Comparison of ENCODE assay signal across 8 cellular contexts in the genomic region with DNA sequence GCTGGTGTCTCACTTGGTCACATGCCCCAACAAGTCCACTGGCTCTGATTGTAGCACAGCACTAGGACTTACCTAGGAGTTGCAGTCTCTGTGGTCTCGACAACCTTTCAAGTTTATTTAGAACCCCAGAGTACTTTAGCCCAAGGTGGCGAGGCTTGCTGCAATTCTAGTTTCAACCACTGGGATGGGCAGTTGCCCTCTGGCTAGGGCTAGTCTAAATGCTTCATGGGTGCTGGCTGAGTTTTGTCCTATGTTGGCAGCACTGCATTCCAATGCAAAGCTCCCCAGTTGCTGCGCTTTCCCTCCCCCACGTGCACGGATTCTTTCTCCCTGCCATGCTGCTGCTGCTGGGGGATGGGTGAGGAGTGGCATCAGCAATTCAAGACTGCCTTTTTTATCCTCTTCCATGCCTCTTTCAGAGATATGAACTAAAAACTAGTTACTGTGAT.
DNase-seq lines count a peak whose midpoint lies in the region; ATAC-seq, FAIRE-seq and TF ChIP-seq lines count a peak whose summit lies in the region.

No MANE protein-coding gene starts in this region.

- H3K36me3 Mint-ChIP-seq in Caco-2 (ENCODE audit: insufficient read depth, unreplicated experiment) = peaks cover 6% of the 10 kb centered on the region
- H3K36me3 Mint-ChIP-seq in activated naive CD8-positive, alpha-beta T cell treated with anti-CD3 and anti-CD28 coated beads for 36 hours = peaks cover 20% of the 10 kb centered on the region

- TF ChIP-seq EP300 in HepG2 (IDR thresholded peaks at IDR 0.05; ENCODE audit: low read depth in 2 of 2, low read length in 2 of 2) (no peak), HepG2 (CRISPR knock-in tag; IDR thresholded peaks at IDR 0.05; ENCODE audit: borderline replicate concordance) (no peak)

- no peaks in the 10 kb centered on the region for H4K20me1 ChIP-seq in HepG2 (ENCODE audit: insufficient read depth, low read length)

- no peaks in the 10 kb centered on the region for H3K79me2 ChIP-seq in HepG2 (ENCODE audit: insufficient read depth, low read length)

- intact Hi-C loops in Caco-2 (cut with micrococcal nuclease; ENCODE audit: unreplicated experiment) (loop anchor here (5.0 kb wide), 1 partner anchor 232 kb away; a partner anchor contains a TSS), HepG2 (cut with micrococcal nuclease; ENCODE audit: unreplicated experiment) (no loop called here), tibial artery (cut with DNase I; ENCODE audit: low total_unique reads) (no loop called here)

- CTCF ChIA-PET in Caco-2 (lab: Charles Lee) = no interaction called here
- CTCF ChIA-PET in HepG2 (lab: Yijun Ruan, JAX; ENCODE audit: low intra/inter-chr PET ratio, low total read pairs) = no interaction called here

- no peak overlapping the region for H3K9ac ChIP-seq in HepG2 (ENCODE audit: insufficient read depth, low read depth, low read length)

- in situ Hi-C loops in HepG2 (cut with HindIII; ENCODE audit: extremely low pct_ligation_motif_present, low pct_unique_long_range_greater_than_20kb) = no loop called here

- TF ChIP-seq POLR2A in HepG2 (IDR thresholded peaks at IDR 0.05; ENCODE audit: insufficient read depth in 1 of 2, low read depth in 2 of 2, low read length in 2 of 2) = no peak

- ATAC-seq in HepG2 = peak; percentile 91
- no peak for ATAC-seq in HG03342 (IDR thresholded peaks at IDR 0.05; ENCODE audit: unreplicated experiment)

- FAIRE-seq in HepG2 (lab: Jason Lieb, UNC) = no peak

- H3K9me3 ChIP-seq in Caco-2 (no peaks in the 10 kb centered on the region), HepG2 (ENCODE audit: low read length) (no peaks in the 10 kb centered on the region), tibial artery (no peaks in the 10 kb centered on the region)

- peak in 1 of 2 experiments; percentile 28 for DNase-seq in Caco-2
- peak; percentile 69 for DNase-seq in HPDE6-E6E7 (ENCODE audit: extremely low spot score)
- peak; percentile 10 for DNase-seq in activated naive CD8-positive, alpha-beta T cell treated with anti-CD3 and anti-CD28 coated beads for 36 hours
- DNase-seq in HepG2 (ENCODE audit: low spot score) = peak; percentile 15
- no peak for DNase-seq in tibial artery
- DNase-seq in T-helper 9 cell = no peak
- DNase-seq in globus pallidus (ENCODE audit: low spot score) = no peak

- no peak overlapping the region for H3K4me3 ChIP-seq in Caco-2 (ENCODE audit: low read depth, low read length)
- no peak overlapping the region for H3K4me3 ChIP-seq in HepG2 (replicated peaks in 1 of 3; ENCODE audit: insufficient read depth in 1 of 3, low read depth in 2 of 3, low read length in 3 of 3)
- H3K4me3 ChIP-seq in tibial artery = no peak overlapping the region

- H3K27ac ChIP-seq in HepG2 (ENCODE audit: extremely low read length, insufficient read depth, low read length) = no peak overlapping the region
- H3K27ac ChIP-seq in tibial artery = no peak overlapping the region

- no peaks in the 10 kb centered on the region for H3K27me3 ChIP-seq in Caco-2 (replicated peaks; ENCODE audit: control insufficient read depth, insufficient read depth, low read length)
- H3K27me3 ChIP-seq in HepG2 (ENCODE audit: control insufficient read depth in 1 of 2, insufficient read depth in 2 of 2, low read length in 2 of 2) = no peaks in the 10 kb centered on the region
- no peaks in the 10 kb centered on the region for H3K27me3 ChIP-seq in tibial artery

- no peak overlapping the region for H2AFZ ChIP-seq in HepG2 (ENCODE audit: low read length)

- H3K9me3 Mint-ChIP-seq in Caco-2 (ENCODE audit: unreplicated experiment) = no peaks in the 10 kb centered on the region
- H3K9me3 Mint-ChIP-seq in activated naive CD8-positive, alpha-beta T cell treated with anti-CD3 and anti-CD28 coated beads for 36 hours = no peaks in the 10 kb centered on the region

- POLR2A ChIA-PET in Caco-2 (lab: Charles Lee) = no interaction called here
- POLR2A ChIA-PET in HepG2 (lab: Yijun Ruan, JAX) = no interaction called here

- peak overlapping the region; percentile 64 for H3K27ac Mint-ChIP-seq in Caco-2 (ENCODE audit: unreplicated experiment)
- H3K27ac Mint-ChIP-seq in activated naive CD8-positive, alpha-beta T cell treated with anti-CD3 and anti-CD28 coated beads for 36 hours = no peak overlapping the region

- TF ChIP-seq CTCF in Caco-2 (IDR thresholded peaks at IDR 0.05; ENCODE audit: insufficient read depth in 1 of 2, low read depth in 1 of 2, low read length in 1 of 2, severe bottlenecking in 1 of 2, unreplicated experiment in 1 of 2) = peak; percentile 46 to 53
- TF ChIP-seq CTCF in HepG2 (CRISPR knock-in tag; IDR thresholded peaks at IDR 0.05) = 0 out of 2 replicates have a peak, but pooled peaks have one; percentile 19
- TF ChIP-seq CTCF in tibial artery (IDR thresholded peaks at IDR 0.05) = peak in 1 of 2 experiments; percentile 9

- no peak for TF ChIP-seq RAD21 in HepG2 (CRISPR knock-in tag; IDR thresholded peaks at IDR 0.05)

- H3K4me1 ChIP-seq in Caco-2 = no peaks in the 10 kb centered on the region
- peaks cover 12% of the 10 kb centered on the region for H3K4me1 ChIP-seq in HepG2 (ENCODE audit: insufficient read depth, low read length)
- peaks cover 0 to 18% (median 4%) of the 10 kb centered on the region in 4 donors for H3K4me1 ChIP-seq in tibial artery

- WGBS in HepG2 (ENCODE audit: low lambda C conversion rate) = 77% methylated on average over 3 of the region's 5 CpGs

- no peaks in the 10 kb centered on the region for H3K27me3 Mint-ChIP-seq in Caco-2 (ENCODE audit: insufficient read depth, unreplicated experiment)
- no peaks in the 10 kb centered on the region for H3K27me3 Mint-ChIP-seq in activated naive CD8-positive, alpha-beta T cell treated with anti-CD3 and anti-CD28 coated beads for 36 hours

- no peaks in the 10 kb centered on the region for H3K4me1 Mint-ChIP-seq in Caco-2 (ENCODE audit: low read depth, unreplicated experiment)
- H3K4me1 Mint-ChIP-seq in activated naive CD8-positive, alpha-beta T cell treated with anti-CD3 and anti-CD28 coated beads for 36 hours = no peaks in the 10 kb centered on the region

- H3K4me3 Mint-ChIP-seq in Caco-2 (ENCODE audit: unreplicated experiment) = no peak overlapping the region
- H3K4me3 Mint-ChIP-seq in activated naive CD8-positive, alpha-beta T cell treated with anti-CD3 and anti-CD28 coated beads for 36 hours = no peak overlapping the region

- H3K4me2 ChIP-seq in HepG2 (ENCODE audit: low read depth, low read length) = no peak overlapping the region

- H3K36me3 ChIP-seq in Caco-2 (ENCODE audit: control insufficient read depth, insufficient read depth, low read length) = no peaks in the 10 kb centered on the region
- no peaks in the 10 kb centered on the region for H3K36me3 ChIP-seq in HepG2 (replicated peaks in 1 of 2; ENCODE audit: control insufficient read depth in 1 of 2, insufficient read depth in 2 of 2, low read length in 2 of 2)
- H3K36me3 ChIP-seq in tibial artery = peaks cover 14 to 26% (median 23%) of the 10 kb centered on the region in 3 donors

- BruUV-seq in Caco-2 (replicated peaks; lab: Mats Ljungman, UMichigan) = no TSS peak
- BruUV-seq in HepG2 (replicated peaks; lab: Mats Ljungman, UMichigan) = no TSS peak

TF ChIP-seq in HepG2, 621 proteins besides CTCF, POLR2A, EP300 and RAD21:
- peak; percentile 28 for TF ChIP-seq XRCC5 (optimal IDR thresholded peaks at IDR 0.05; ENCODE audit: low read length)
- TF ChIP-seq MTF2 (CRISPR knock-in tag; IDR thresholded peaks at IDR 0.05; ENCODE audit: borderline replicate concordance) = no peak
- TF ChIP-seq STAG1 (CRISPR knock-in tag; IDR thresholded peaks at IDR 0.05) = peak; percentile 34; the same call in 1 of the 2 replicates
- TF ChIP-seq, protein P1, sequence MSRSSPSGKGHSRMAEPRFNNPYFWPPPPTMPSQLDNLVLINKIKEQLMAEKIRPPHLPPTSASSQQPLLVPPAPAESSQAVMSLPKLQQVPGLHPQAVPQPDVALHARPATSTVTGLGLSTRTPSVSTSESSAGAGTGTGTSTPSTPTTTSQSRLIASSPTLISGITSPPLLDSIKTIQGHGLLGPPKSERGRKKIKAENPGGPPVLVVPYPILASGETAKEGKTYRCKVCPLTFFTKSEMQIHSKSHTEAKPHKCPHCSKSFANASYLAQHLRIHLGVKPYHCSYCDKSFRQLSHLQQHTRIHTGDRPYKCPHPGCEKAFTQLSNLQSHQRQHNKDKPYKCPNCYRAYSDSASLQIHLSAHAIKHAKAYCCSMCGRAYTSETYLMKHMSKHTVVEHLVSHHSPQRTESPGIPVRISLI (CRISPR knock-in tag; IDR thresholded peaks at IDR 0.05; ENCODE audit: borderline replicate concordance) = no peak

Comparison
In these comparisons a context has a peak if more than half of its experiments do, and no peak if none do; other contexts are left out.
1. DNase-seq: peak in HPDE6-E6E7 (single experiment), activated naive CD8-positive, alpha-beta T cell treated with anti-CD3 and anti-CD28 coated beads for 36 hours (single experiment) and HepG2 (single experiment); none in tibial artery (0 of 2), T-helper 9 cell (single experiment) and globus pallidus (single experiment).